Comparison of ENCODE assay signal across 7 cellular contexts in the genomic region with DNA sequence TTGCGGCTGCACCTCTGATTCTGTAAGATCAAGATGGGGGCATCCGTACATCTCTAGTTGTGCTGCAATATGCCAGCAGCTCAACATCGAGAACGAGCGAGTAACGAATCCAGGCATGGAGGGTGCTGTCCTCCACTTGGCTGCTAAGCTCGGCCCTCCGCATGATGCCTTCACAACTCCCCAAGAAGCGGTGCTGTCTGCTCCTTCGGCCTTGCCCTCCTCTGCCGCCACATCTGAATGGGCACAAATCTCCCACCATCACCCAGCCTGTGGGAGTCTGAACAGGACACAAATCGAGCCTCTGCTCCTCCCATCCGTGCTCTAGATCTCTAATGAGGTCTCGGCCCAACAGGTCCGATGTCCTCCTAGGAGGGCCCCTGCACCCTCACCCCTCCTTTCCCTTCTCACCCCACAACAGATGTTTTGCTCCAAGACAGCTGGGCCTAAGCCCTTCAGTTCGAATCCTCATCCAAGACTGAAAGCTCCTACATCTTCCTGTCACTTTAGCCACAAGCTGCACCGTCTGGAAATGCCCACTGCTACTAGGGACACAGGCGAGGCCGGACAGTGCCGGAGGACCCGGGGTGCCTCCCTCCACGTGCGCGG.
DNase-seq lines count a peak whose midpoint lies in the region; ATAC-seq and TF ChIP-seq lines count a peak whose summit lies in the region.

No MANE protein-coding gene starts in this region.

- DNase-seq in HEK293T (ENCODE audit: extremely low spot score): peak; percentile 8
- DNase-seq in SK-N-MC (ENCODE audit: low read depth, low spot score): no peak
- DNase-seq in fibroblast of mammary gland (ENCODE audit: low read depth): no peak
- no peak for DNase-seq in psoas muscle

- peak overlapping the region; percentile 59 for H3K9ac ChIP-seq in SK-N-MC (ENCODE audit: insufficient read length)

- POLR2A ChIA-PET in HEK293T (lab: Yijun Ruan, JAX): no interaction called here

- 46 to 48% (median 47%) methylated on average over 24 of the region's 24 CpGs for WGBS in psoas muscle, 3 donors

- CTCF ChIA-PET in HEK293T (lab: Yijun Ruan, JAX): no interaction called here

- H3K27ac ChIP-seq in SK-N-MC (no peak overlapping the region), psoas muscle (peak overlapping the region; percentile 72)

- peaks cover 11% of the 10 kb centered on the region for H3K4me1 ChIP-seq in psoas muscle

- H3K36me3 ChIP-seq in SK-N-MC (ENCODE audit: insufficient read depth, low read length) (no peaks in the 10 kb centered on the region), psoas muscle (ENCODE audit: insufficient read depth in 1 of 2, low read depth in 1 of 2) (peaks cover 0 to 5% of the 10 kb centered on the region in 2 donors)

- H3K27me3 ChIP-seq in psoas muscle (ENCODE audit: insufficient read depth in 3 of 3, low read length in 2 of 3): no peaks in the 10 kb centered on the region

- H3K9me3 ChIP-seq in SK-N-MC (ENCODE audit: low read depth, low read length) (no peaks in the 10 kb centered on the region), psoas muscle (peaks cover 6% of the 10 kb centered on the region)

- TF ChIP-seq CTCF in fibroblast of mammary gland (conservative IDR thresholded peaks at IDR 0.05; ENCODE audit: control insufficient read depth, insufficient read depth, low read depth, low read length) (no peak), psoas muscle (IDR thresholded peaks at IDR 0.05) (no peak)

- intact Hi-C loops in psoas muscle (cut with DNase I): loop anchor here (5.0 kb wide), 1 partner anchor 86 kb away; a partner anchor contains a TSS

- peak overlapping the region; percentile 78 for H3K4me3 ChIP-seq in SK-N-MC
- peak overlapping the region; percentile 88 for H3K4me3 ChIP-seq in fibroblast of mammary gland (ENCODE audit: control insufficient read depth, low read depth, low read length)
- peak overlapping the region; percentile 92 for H3K4me3 ChIP-seq in psoas muscle

- no peak for ATAC-seq in psoas muscle
- ATAC-seq in GM18519 (IDR thresholded peaks at IDR 0.05; ENCODE audit: low FRiP score, unreplicated experiment): no peak
- no peak for ATAC-seq in HG02623 (IDR thresholded peaks at IDR 0.05; ENCODE audit: unreplicated experiment)
- no peak for ATAC-seq in HG02798 (IDR thresholded peaks at IDR 0.05; ENCODE audit: poor library complexity, unreplicated experiment)

TF ChIP-seq in HEK293T, 16 proteins besides CTCF, POLR2A, EP300 and RAD21:
- TF ChIP-seq ELF4 (IDR thresholded peaks at IDR 0.05): no peak
- TF ChIP-seq LEF1 (IDR thresholded peaks at IDR 0.05; ENCODE audit: borderline replicate concordance): no peak
- TF ChIP-seq FOXM1 (IDR thresholded peaks at IDR 0.05; ENCODE audit: borderline replicate concordance): no peak
- TF ChIP-seq HDGF (IDR thresholded peaks at IDR 0.05; ENCODE audit: borderline replicate concordance): no peak
- TF ChIP-seq CTBP1 (IDR thresholded peaks at IDR 0.05; ENCODE audit: borderline replicate concordance): no peak
- no peak for TF ChIP-seq ZNF384 (IDR thresholded peaks at IDR 0.05)
- no peak for TF ChIP-seq NFRKB (IDR thresholded peaks at IDR 0.05)
- no peak for TF ChIP-seq FOXK2 (IDR thresholded peaks at IDR 0.05)
- no peak for TF ChIP-seq ARNT (IDR thresholded peaks at IDR 0.05)
- no peak for TF ChIP-seq SP1 (IDR thresholded peaks at IDR 0.05)
- TF ChIP-seq BHLHE40 (IDR thresholded peaks at IDR 0.05; ENCODE audit: borderline replicate concordance): no peak
- no peak for TF ChIP-seq FOXA1 (IDR thresholded peaks at IDR 0.05)
- TF ChIP-seq SUZ12 (IDR thresholded peaks at IDR 0.05): no peak
- TF ChIP-seq L3MBTL2 (conservative IDR thresholded peaks at IDR 0.05): no peak
- TF ChIP-seq, protein P1, sequence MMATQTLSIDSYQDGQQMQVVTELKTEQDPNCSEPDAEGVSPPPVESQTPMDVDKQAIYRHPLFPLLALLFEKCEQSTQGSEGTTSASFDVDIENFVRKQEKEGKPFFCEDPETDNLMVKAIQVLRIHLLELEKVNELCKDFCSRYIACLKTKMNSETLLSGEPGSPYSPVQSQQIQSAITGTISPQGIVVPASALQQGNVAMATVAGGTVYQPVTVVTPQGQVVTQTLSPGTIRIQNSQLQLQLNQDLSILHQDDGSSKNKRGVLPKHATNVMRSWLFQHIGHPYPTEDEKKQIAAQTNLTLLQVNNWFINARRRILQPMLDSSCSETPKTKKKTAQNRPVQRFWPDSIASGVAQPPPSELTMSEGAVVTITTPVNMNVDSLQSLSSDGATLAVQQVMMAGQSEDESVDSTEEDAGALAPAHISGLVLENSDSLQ (IDR thresholded peaks at IDR 0.05): no peak
- TF ChIP-seq TARDBP (IDR thresholded peaks at IDR 0.05): no peak
